Comparison of ENCODE assay signal across 23 cellular contexts in genomic region chr1:161817155-161817730, GRCh38. TPM values are rescaled to one million over a fixed set of nuclear protein-coding genes. Genes with fewer than 3 reads are reported as not detected.
DNase-seq lines count a peak whose midpoint lies in the region; FAIRE-seq and TF ChIP-seq lines count a peak whose summit lies in the region.
"Had no signal": no experiment of that assay in that cellular context is flagged by ENCODE, and none has a peak within 500 bp of the region (broad histone marks: within the 10 kb centered on the region; RNA-seq: fewer than 3 reads in every experiment).

No MANE protein-coding gene starts in this region.

- no peak overlapping the region for H3K18ac ChIP-seq in H1 (ENCODE audit: extremely low read depth, low read length)
- no peak overlapping the region for H3K18ac ChIP-seq in trophoblast cell (ENCODE audit: low read length)

- H3K56ac ChIP-seq in H1 (replicated peaks; ENCODE audit: insufficient read length, low read depth, low read length): peak overlapping the region; percentile 30

- POLR2A ChIA-PET in H1 (lab: Charles Lee; ENCODE audit: partially characterized antibody): no interaction called here
- POLR2A ChIA-PET in CD8-positive, alpha-beta memory T cell (lab: Charles Lee): no interaction called here

- H2BK120ac ChIP-seq in H1 (replicated peaks; ENCODE audit: low read depth, low read length) (no peak overlapping the region), trophoblast cell (ENCODE audit: insufficient read depth, low read length, poor library complexity) (no peak overlapping the region)

- no peak for FAIRE-seq in H1 (lab: Jason Lieb, UNC)
- FAIRE-seq: GM18507, HepG2 had no signal

- no peak overlapping the region for H3K23ac ChIP-seq in H1 (ENCODE audit: insufficient read length)
- H3K23ac ChIP-seq in trophoblast cell (ENCODE audit: low read length): no peak overlapping the region

- H3K36me3 ChIP-seq in H1 (ENCODE audit: control insufficient read depth in 2 of 4, insufficient read depth in 4 of 4, low read length in 3 of 4) (no peaks in the 10 kb centered on the region), hepatocyte (replicated peaks; ENCODE audit: insufficient read depth, low read depth) (no peaks in the 10 kb centered on the region), smooth muscle cell (ENCODE audit: low read depth) (peaks cover 4% of the 10 kb centered on the region), trophoblast cell (ENCODE audit: control insufficient read depth in 1 of 2, insufficient read depth in 2 of 2, low read length in 2 of 2) (peaks cover 0 to 2% of the 10 kb centered on the region in 2 experiments)
- H3K36me3 ChIP-seq in CD8-positive, alpha-beta memory T cell (ENCODE audit: insufficient read depth, low read length): peaks cover 4% of the 10 kb centered on the region

- 93% methylated on average over 4 of the region's 4 CpGs; no CpG with 5 or more reads in 1 of the 2 experiments for WGBS in H1 (ENCODE audit: extremely low coverage in 1 of 2, insufficient coverage in 1 of 2, insufficient read length in 1 of 2, insufficient replicate concordance in 2 of 2, low coverage in 1 of 2, low lambda C conversion rate in 2 of 2, missing lambda C conversion rate in 1 of 2), 2 experiments
- 54% methylated on average over 4 of the region's 4 CpGs for WGBS in hepatocyte (ENCODE audit: low lambda C conversion rate, missing lambda C conversion rate)
- WGBS in smooth muscle cell (ENCODE audit: low lambda C conversion rate): 85% methylated on average over 4 of the region's 4 CpGs
- no CpG with 5 or more reads among the region's 4 CpGs for WGBS in trophoblast cell (ENCODE audit: extremely low coverage, insufficient coverage, insufficient read length)

- no peak overlapping the region for H2BK12ac ChIP-seq in H1 (ENCODE audit: low read depth, low read length)
- H2BK12ac ChIP-seq in trophoblast cell (ENCODE audit: low read length): no peak overlapping the region

- H3K27me3 ChIP-seq in H1 (replicated peaks in 1 of 4; ENCODE audit: control insufficient read depth in 3 of 4, extremely low read depth in 1 of 4, insufficient read depth in 3 of 4, low read length in 3 of 4) (no peaks in the 10 kb centered on the region), hepatocyte (no peaks in the 10 kb centered on the region), smooth muscle cell (ENCODE audit: low read depth) (no peaks in the 10 kb centered on the region), trophoblast cell (ENCODE audit: insufficient read depth, low read length) (no peaks in the 10 kb centered on the region)
- no peaks in the 10 kb centered on the region for H3K27me3 ChIP-seq in CD8-positive, alpha-beta memory T cell (ENCODE audit: insufficient read depth, low read length, poor library complexity, severe bottlenecking)
- H3K27me3 ChIP-seq: BLaER1 had no signal

- H3K9me3 ChIP-seq in H1 (ENCODE audit: insufficient read depth in 2 of 2, low read depth in 1 of 2, low read length in 1 of 2): no peaks in the 10 kb centered on the region
- H3K9me3 ChIP-seq in hepatocyte (ENCODE audit: low read depth): no peaks in the 10 kb centered on the region
- no peaks in the 10 kb centered on the region for H3K9me3 ChIP-seq in smooth muscle cell (replicated peaks; ENCODE audit: low read depth)
- no peaks in the 10 kb centered on the region for H3K9me3 ChIP-seq in trophoblast cell (ENCODE audit: insufficient read depth, low read depth, low read length)
- H3K9me3 ChIP-seq in CD8-positive, alpha-beta memory T cell (ENCODE audit: low read length): no peaks in the 10 kb centered on the region
- H3K9me3 ChIP-seq: BLaER1 had no signal

- no peaks in the 10 kb centered on the region for H3K9me2 ChIP-seq in hepatocyte (replicated peaks; ENCODE audit: insufficient read depth)

- H3K27me3 Mint-ChIP-seq in CD8-positive, alpha-beta memory T cell: no peaks in the 10 kb centered on the region
- H3K27me3 Mint-ChIP-seq: CD4-positive, CD25-positive, alpha-beta regulatory T cell had no signal

- no peak overlapping the region for H4K12ac ChIP-seq in trophoblast cell (ENCODE audit: low read depth, low read length)

- H2AK5ac ChIP-seq in H1 (ENCODE audit: low read depth, low read length) (no peak overlapping the region), trophoblast cell (ENCODE audit: low read length) (no peak overlapping the region)

- no peaks in the 10 kb centered on the region for H3K23me2 ChIP-seq in H1 (ENCODE audit: low read depth, low read length)

- H3K79me2 ChIP-seq in H1 (ENCODE audit: control insufficient read depth in 1 of 2, insufficient read depth in 2 of 2, low read length in 2 of 2): no peaks in the 10 kb centered on the region
- H3K79me2 ChIP-seq in hepatocyte: no peaks in the 10 kb centered on the region
- no peaks in the 10 kb centered on the region for H3K79me2 ChIP-seq in smooth muscle cell (ENCODE audit: low read depth)
- H3K79me2 ChIP-seq in trophoblast cell (ENCODE audit: control insufficient read depth, insufficient read depth, low read length, poor library complexity): no peaks in the 10 kb centered on the region

- no peak for TF ChIP-seq RAD21 in H1 (IDR thresholded peaks at IDR 0.05 in 1 of 2, conservative IDR thresholded peaks at IDR 0.05 in 1 of 2; ENCODE audit: low read depth in 2 of 2, low read length in 2 of 2)

- H4K20me1 ChIP-seq in H1 (replicated peaks in 1 of 2; ENCODE audit: control insufficient read depth in 1 of 2, insufficient read depth in 2 of 2, low read length in 2 of 2) (no peaks in the 10 kb centered on the region), hepatocyte (ENCODE audit: insufficient read depth, poor library complexity, severe bottlenecking) (no peaks in the 10 kb centered on the region), smooth muscle cell (ENCODE audit: low read depth) (peaks cover 3% of the 10 kb centered on the region)
- H4K20me1 ChIP-seq: BLaER1 had no signal

- H3K9me3 Mint-ChIP-seq in CD8-positive, alpha-beta memory T cell: no peaks in the 10 kb centered on the region
- H3K9me3 Mint-ChIP-seq: CD4-positive, CD25-positive, alpha-beta regulatory T cell; H9 had no signal

- H3K4me2 ChIP-seq in H1 (ENCODE audit: insufficient read depth in 1 of 2, low read depth in 2 of 2, low read length in 2 of 2): no peak overlapping the region
- peak overlapping the region; percentile 11 for H3K4me2 ChIP-seq in hepatocyte
- H3K4me2 ChIP-seq in smooth muscle cell: peak overlapping the region; percentile 8
- H3K4me2 ChIP-seq in trophoblast cell (ENCODE audit: low read length): no peak overlapping the region
- H3K4me2 ChIP-seq: BLaER1, PC-9 had no signal

- H3K36me3 Mint-ChIP-seq in CD8-positive, alpha-beta memory T cell: peaks cover 11 to 65% (median 30%) of the 10 kb centered on the region in 3 donors

- TF ChIP-seq POLR2A in H1 (IDR thresholded peaks at IDR 0.05; ENCODE audit: control extremely low read depth in 1 of 2, low read depth in 2 of 2, low read length in 2 of 2): no peak

- no peak overlapping the region for H4K5ac ChIP-seq in H1 (ENCODE audit: insufficient read length, low read depth, low read length)

- no peak overlapping the region for H3K14ac ChIP-seq in H1 (ENCODE audit: insufficient read length)
- H3K14ac ChIP-seq in trophoblast cell (ENCODE audit: low read length): no peak overlapping the region

- no peak overlapping the region for H2BK20ac ChIP-seq in H1 (ENCODE audit: low read length)

- H3K4me1 ChIP-seq in H1 (replicated peaks in 1 of 4; ENCODE audit: control insufficient read depth in 3 of 4, insufficient read depth in 4 of 4, low read length in 3 of 4) (no peaks in the 10 kb centered on the region), hepatocyte (ENCODE audit: insufficient read depth) (no peaks in the 10 kb centered on the region), smooth muscle cell (ENCODE audit: low read depth) (no peaks in the 10 kb centered on the region), trophoblast cell (ENCODE audit: control insufficient read depth in 1 of 2, insufficient read depth in 2 of 2, low read length in 2 of 2) (no peaks in the 10 kb centered on the region)
- no peaks in the 10 kb centered on the region for H3K4me1 ChIP-seq in CD8-positive, alpha-beta memory T cell (ENCODE audit: insufficient read depth, low read length)
- H3K4me1 ChIP-seq: BLaER1 had no signal

- H2AFZ ChIP-seq in H1 (ENCODE audit: low read length): no peak overlapping the region
- no peak overlapping the region for H2AFZ ChIP-seq in hepatocyte
- no peak overlapping the region for H2AFZ ChIP-seq in smooth muscle cell (ENCODE audit: low read depth)
- no peak overlapping the region for H2AFZ ChIP-seq in trophoblast cell (ENCODE audit: insufficient read depth, low read length, poor library complexity)
- H2AFZ ChIP-seq: PC-9 had no signal

- TF ChIP-seq CTCF in AG10803 (conservative IDR thresholded peaks at IDR 0.05; ENCODE audit: low read length): no peak
- no peak for TF ChIP-seq CTCF in H1 (IDR thresholded peaks at IDR 0.05; ENCODE audit: control extremely low read depth in 1 of 3, insufficient read depth in 1 of 3, low read depth in 1 of 3, low read length in 3 of 3)
- TF ChIP-seq CTCF in hepatocyte (IDR thresholded peaks at IDR 0.05; ENCODE audit: poor library complexity): no peak
- TF ChIP-seq CTCF in smooth muscle cell (IDR thresholded peaks at IDR 0.05; ENCODE audit: borderline replicate concordance, insufficient read depth, poor library complexity, severe bottlenecking): no peak

- H3F3A ChIP-seq in smooth muscle cell (ENCODE audit: low read depth): peaks cover 6% of the 10 kb centered on the region

- no peak for TF ChIP-seq EP300 in H1 (IDR thresholded peaks at IDR 0.05; ENCODE audit: borderline replicate concordance in 1 of 2, low read depth in 2 of 2, low read length in 2 of 2)

- H3K27ac ChIP-seq in H1 (ENCODE audit: low read depth, low read length) (no peak overlapping the region), hepatocyte (no peak overlapping the region), smooth muscle cell (ENCODE audit: low read depth) (no peak overlapping the region), trophoblast cell (ENCODE audit: low read depth, low read length) (no peak overlapping the region)
- H3K27ac ChIP-seq in CD8-positive, alpha-beta memory T cell (ENCODE audit: low read depth, low read length): no peak overlapping the region
- H3K27ac ChIP-seq: BLaER1, PC-9 had no signal

- no peak overlapping the region for H3K4me3 Mint-ChIP-seq in CD8-positive, alpha-beta memory T cell
- H3K4me3 Mint-ChIP-seq: CD4-positive, CD25-positive, alpha-beta regulatory T cell; H9 had no signal

- H4K91ac ChIP-seq in H1 (replicated peaks; ENCODE audit: insufficient read length, low read length): no peak overlapping the region
- H4K91ac ChIP-seq in trophoblast cell (ENCODE audit: low read depth, low read length): no peak overlapping the region

- peak; percentile 89 for DNase-seq in AG10803 (ENCODE audit: low read depth)
- no peak for DNase-seq in H1 (ENCODE audit: low read depth in 1 of 2, low spot score in 2 of 2)
- no peak for DNase-seq in hepatocyte (ENCODE audit: low spot score)
- DNase-seq in smooth muscle cell (lab: John Stamatoyannopoulos, UW; ENCODE audit: unreplicated experiment): no peak
- DNase-seq in NCI-H774 (lab: John Stamatoyannopoulos, UW): no peak
- no peak for DNase-seq in trophoblast cell
- DNase-seq in CD8-positive, alpha-beta memory T cell: no peak
- DNase-seq: CD4-positive, CD25-positive, alpha-beta regulatory T cell; DMS53; H9; Kasumi-1; MV-4-11; NCI-H1105; NCI-H1436 treated with DMSO at 0.1 percent for 48 hours; NCI-H1930; NCI-H2107; NCI-H524 treated with DMSO at 0.1 percent for 48 hours; NCI-H82; NK-92 treated with Interleukin-12 subunit alpha and Interleukin-12 subunit beta, amount 100 ng/mL, for 24 hours; PC-9 had no signal

- H3K79me1 ChIP-seq in H1 (ENCODE audit: low read depth, low read length): no peaks in the 10 kb centered on the region
- H3K79me1 ChIP-seq in trophoblast cell (ENCODE audit: low read length): no peaks in the 10 kb centered on the region

- no peak overlapping the region for H2BK15ac ChIP-seq in H1 (ENCODE audit: low read length)

- H3K4me3 ChIP-seq in AG10803 (ENCODE audit: low read length) (no peak overlapping the region), H1 (ENCODE audit: extremely low read depth in 1 of 4, insufficient read depth in 2 of 4, low read depth in 3 of 4, low read length in 4 of 4) (no peak overlapping the region), hepatocyte (no peak overlapping the region), smooth muscle cell (no peak overlapping the region), trophoblast cell (ENCODE audit: low read depth, low read length) (no peak overlapping the region)
- no peak overlapping the region for H3K4me3 ChIP-seq in CD8-positive, alpha-beta memory T cell (ENCODE audit: low read length)
- H3K4me3 ChIP-seq: BLaER1, PC-9 had no signal

- no peak overlapping the region for H4K8ac ChIP-seq in H1 (ENCODE audit: extremely low read depth, insufficient read depth, low read length)
- no peak overlapping the region for H4K8ac ChIP-seq in trophoblast cell (ENCODE audit: low read depth, low read length)

- peaks cover 0 to 19% (median 5%) of the 10 kb centered on the region in 3 donors for H3K4me1 Mint-ChIP-seq in CD8-positive, alpha-beta memory T cell
- H3K4me1 Mint-ChIP-seq: H9 had no signal

- CTCF ChIA-PET in H1 (lab: Charles Lee; ENCODE audit: partially characterized antibody): no interaction called here
- CTCF ChIA-PET in CD8-positive, alpha-beta memory T cell (lab: Charles Lee): no interaction called here

- H3K9ac ChIP-seq in H1 (replicated peaks in 1 of 4; ENCODE audit: extremely low read depth in 1 of 4, low read depth in 3 of 4, low read length in 3 of 4) (no peak overlapping the region), smooth muscle cell (ENCODE audit: low read depth) (no peak overlapping the region), trophoblast cell (ENCODE audit: low read length) (no peak overlapping the region)
- H3K9ac ChIP-seq: BLaER1 had no signal

- no peak overlapping the region for H2BK5ac ChIP-seq in H1 (ENCODE audit: low read depth, low read length)
- H2BK5ac ChIP-seq in trophoblast cell (ENCODE audit: low read depth, low read length, poor library complexity): no peak overlapping the region

- no peak overlapping the region for H3K4ac ChIP-seq in H1 (replicated peaks; ENCODE audit: insufficient read length, low read depth, low read length)
- no peak overlapping the region for H3K4ac ChIP-seq in trophoblast cell (ENCODE audit: low read depth, low read length)

- H3K27ac Mint-ChIP-seq in CD8-positive, alpha-beta memory T cell: peak overlapping the region in 1 of 8 donors; percentile 39
- H3K27ac Mint-ChIP-seq: CD4-positive, CD25-positive, alpha-beta regulatory T cell; H9 had no signal

RNA-seq across cellular contexts. Expression of gene ATF6, which starts 51.1 kb away (rescaled TPM):
- total RNA-seq in H1 (2021; fragmentation: NEBNext Ultra II Directional; extraction: Animal tissue kit (Norgen Biotek cat#: 25700)): 9.9 and 10.0 TPM in 2 replicates
- polyA plus RNA-seq in H1 (2011; rRNA removed) (3.0 and 4.6 TPM in 2 replicates), hepatocyte (13.4 and 15.3 TPM in 2 replicates), smooth muscle cell (7.8 and 9.3 TPM in 2 replicates)
- polyA plus RNA-seq in H1 (2011; cell fraction: cytosol; rRNA removed): 5.1 TPM
- polyA plus RNA-seq in H1 (2011; cell fraction: nucleus; rRNA removed): 3.0 TPM
- polyA plus RNA-seq in H1 (2012, experiment 1 of 2): 5.1 to 6.4 TPM (median 5.6 TPM) in 4 replicates
- 0.62 TPM for polyA plus RNA-seq in H1 (2012, experiment 2 of 2)
- 15.5 TPM for polyA plus RNA-seq in H1 (2013, experiment 1 of 2)
- polyA plus RNA-seq in H1 (2013, experiment 2 of 2): 16.6 TPM
- 14.3 and 18.2 TPM in 2 replicates for polyA minus RNA-seq in H1 (2011; rRNA and poly(A)+ RNA removed)
- polyA minus RNA-seq in H1 (2011; cell fraction: cytosol; rRNA and poly(A)+ RNA removed): 4.8 TPM
- 14.8 TPM for polyA minus RNA-seq in H1 (2011; cell fraction: nucleus; rRNA and poly(A)+ RNA removed)
- total RNA-seq in hepatocyte (27.8 and 29.8 TPM in 2 replicates), smooth muscle cell (22.9 and 25.5 TPM in 2 replicates)
- 26.8 and 28.0 TPM in 2 replicates for polyA plus RNA-seq in trophoblast cell (2013)
- total RNA-seq in CD8-positive, alpha-beta memory T cell: 10 to 100 TPM; 22.4 to 22.8 TPM
- 14.7 TPM for polyA plus RNA-seq in CD8-positive, alpha-beta memory T cell

Comparison
In these comparisons a context has a peak if more than half of its experiments do, and no peak if none do; other contexts are left out.
1. H3K4me2 ChIP-seq: peak in hepatocyte (single experiment) and smooth muscle cell (single experiment); none in H1 (0 of 2) and trophoblast cell (single experiment).